Comparison of ENCODE assay signal across 1 cellular context in genomic region chr3:7307410-7307809, GRCh38.
A peak's percentile ranks its signal among the peaks of the same experiment; 100 is the strongest.
TF ChIP-seq lines count a peak whose summit lies in the region.

No MANE protein-coding gene starts in this region.

TF ChIP-seq in SK-N-SH, 30 proteins besides CTCF, POLR2A, EP300 and RAD21 (continued from another document):
- TF ChIP-seq PBX3 (IDR thresholded peaks at IDR 0.05) (no peak), JUND (IDR thresholded peaks at IDR 0.05) (peak; percentile 17; the same call in 1 of the 2 replicates), IRF3 (IDR thresholded peaks at IDR 0.05; ENCODE audit: low read depth, low read length) (no peak), USF1 (IDR thresholded peaks at IDR 0.05; ENCODE audit: borderline replicate concordance, low read depth) (no peak), FOXJ3 (CRISPR knock-in tag; IDR thresholded peaks at IDR 0.05) (peak; percentile 90), USF2 (IDR thresholded peaks at IDR 0.05; ENCODE audit: borderline replicate concordance, low read depth, low read length) (no peak), RCOR1 (IDR thresholded peaks at IDR 0.05; ENCODE audit: low read length) (peak; percentile 94), EZH2phosphoT487 (IDR thresholded peaks at IDR 0.05; ENCODE audit: borderline replicate concordance, low read depth) (no peak), GABPA (IDR thresholded peaks at IDR 0.05; ENCODE audit: low read depth) (no peak), ELF1 (IDR thresholded peaks at IDR 0.05) (no peak), TAF1 (IDR thresholded peaks at IDR 0.05; ENCODE audit: borderline replicate concordance, low read depth, low read length) (no peak), MXI1 (IDR thresholded peaks at IDR 0.05; ENCODE audit: low read depth, low read length) (no peak), FOSL2 (IDR thresholded peaks at IDR 0.05; ENCODE audit: borderline replicate concordance, low read depth) (no peak), CHD2 (IDR thresholded peaks at IDR 0.05; ENCODE audit: low read length, partially characterized antibody) (peak; percentile 67), SIN3A (IDR thresholded peaks at IDR 0.05; ENCODE audit: borderline replicate concordance, low read depth, low read length) (no peak), FOXM1 (IDR thresholded peaks at IDR 0.05; ENCODE audit: low read depth) (no peak), GATA2 (CRISPR knock-in tag; IDR thresholded peaks at IDR 0.05) (peak; percentile 90), MAX (IDR thresholded peaks at IDR 0.05; ENCODE audit: low read depth) (no peak)
TF ChIP-seq in SK-N-SH: peak in this region for 6.
